Comparison of ENCODE assay signal across 12 cellular contexts in the genomic region with DNA sequence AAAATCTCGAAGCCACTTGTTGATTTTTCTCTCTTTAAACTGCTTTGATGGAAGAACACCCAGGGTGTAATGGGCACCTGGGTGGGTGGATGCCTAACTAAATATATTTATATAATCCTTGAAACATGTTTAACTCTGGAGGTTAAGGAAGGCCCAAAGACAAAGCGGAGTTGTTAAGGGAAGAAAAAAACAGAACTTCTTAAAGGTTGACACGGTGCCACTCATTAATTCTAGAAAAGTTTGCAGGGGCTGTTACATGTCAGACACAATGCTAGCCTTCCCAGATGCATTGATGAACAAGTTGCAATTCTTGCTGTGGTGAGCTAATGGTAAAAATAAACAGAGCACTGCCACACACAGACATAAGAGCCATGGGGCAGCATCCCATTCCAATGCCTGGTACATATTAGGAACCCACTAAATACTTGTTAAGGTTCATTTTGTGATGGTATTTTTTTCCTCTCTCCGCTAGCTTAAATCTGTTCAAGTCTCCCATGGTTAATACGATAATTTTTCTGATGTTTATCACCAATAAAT.
"Had no signal": no experiment of that assay in that cellular context is flagged by ENCODE, and none has a peak within 500 bp of the region (broad histone marks: within the 10 kb centered on the region; RNA-seq: fewer than 3 reads in every experiment).

No MANE protein-coding gene starts in this region.

- H3K36me3 ChIP-seq: tibial nerve, vagina had no signal

- DNase-seq: activated CD4-positive, alpha-beta T cell treated with anti-CD3 and anti-CD28 coated beads, Interleukin-2, amount 50 U/mL, for 1 hour; activated effector memory CD4-positive, alpha-beta T cell treated with Interleukin-2 at 50 U/mL for 16 hours; activated T-cell treated with anti-CD3 and anti-CD28 coated beads, Interleukin-2, amount 50 U/mL, for 1 hour; mammary epithelial cell; nephron progenitor cell had no signal

- H3K4me3 ChIP-seq: skin epidermis, tibial nerve, vagina had no signal

- H3K27me3 ChIP-seq: tibial nerve, vagina had no signal

- H3K27ac ChIP-seq: skin epidermis, vagina had no signal

- ATAC-seq: WTC11 had no signal

- FAIRE-seq: colon, endothelial cell of umbilical vein, frontal cortex had no signal

- H3K9me3 ChIP-seq: tibial nerve, vagina had no signal

- H3K4me1 ChIP-seq: tibial nerve had no signal
